ENCODE assay signal across 17 cellular contexts in genomic region chr1:12591267-12591938, GRCh38. TPM values are rescaled to one million over a fixed set of nuclear protein-coding genes. Genes with fewer than 3 reads are reported as not detected.
DNase-seq lines count a peak whose midpoint lies in the region; ATAC-seq, FAIRE-seq and TF ChIP-seq lines count a peak whose summit lies in the region.
"Had no signal": no experiment of that assay in that cellular context is flagged by ENCODE, and none has a peak within 500 bp of the region (broad histone marks: within the 10 kb centered on the region; RNA-seq: fewer than 3 reads in every experiment).

No MANE protein-coding gene starts in this region.

- peak; percentile 6 for TF ChIP-seq CTCF in psoas muscle (IDR thresholded peaks at IDR 0.05)
- TF ChIP-seq CTCF in CD8-positive, alpha-beta T cell (IDR thresholded peaks at IDR 0.05): no peak

- H3K4me1 Mint-ChIP-seq in activated T-cell treated with anti-CD3 and anti-CD28 coated beads, Interleukin-2, amount 50 U/mL, for 24 hours (ENCODE audit: low read depth): peaks cover 41% of the 10 kb centered on the region
- peaks cover 34% of the 10 kb centered on the region for H3K4me1 Mint-ChIP-seq in CD8-positive, alpha-beta T cell (ENCODE audit: low read depth)
- peaks cover 18 to 23% of the 10 kb centered on the region in 2 donors for H3K4me1 Mint-ChIP-seq in stimulated activated naive B cell treated with anti-CD40 and anti-IgM and Interleukin-4, amounts not matched to agents 10 μg/mL and 1 μg/mL and 100 μg/mL, for 72 hours

- H3K36me3 ChIP-seq in psoas muscle (ENCODE audit: insufficient read depth in 1 of 2, low read depth in 1 of 2): peaks cover 0 to 3% of the 10 kb centered on the region in 2 donors
- no peaks in the 10 kb centered on the region for H3K36me3 ChIP-seq in aorta (ENCODE audit: control insufficient read depth in 1 of 2, insufficient read depth in 2 of 2, low read length in 1 of 2)
- peaks cover 3% of the 10 kb centered on the region for H3K36me3 ChIP-seq in CD8-positive, alpha-beta T cell (ENCODE audit: insufficient read depth, low read length)

- no peaks in the 10 kb centered on the region for H3K9me3 ChIP-seq in psoas muscle
- no peaks in the 10 kb centered on the region for H3K9me3 ChIP-seq in aorta (ENCODE audit: control insufficient read depth, low read length)
- H3K9me3 ChIP-seq in CD8-positive, alpha-beta T cell (ENCODE audit: low read length): no peaks in the 10 kb centered on the region
- H3K9me3 ChIP-seq: pancreas had no signal

- H3K4me3 ChIP-seq in psoas muscle (no peak overlapping the region), aorta (ENCODE audit: low read length in 2 of 2) (no peak overlapping the region)
- H3K4me3 ChIP-seq in CD8-positive, alpha-beta T cell (ENCODE audit: low read depth, low read length): no peak overlapping the region
- H3K4me3 ChIP-seq: pancreas had no signal

- 18 to 36% (median 24%) methylated on average over 19 of the region's 19 CpGs for WGBS in psoas muscle, 3 donors
- WGBS in aorta, 2 donors: 46 to 52% methylated on average over 19 of the region's 19 CpGs

- peaks cover 48% of the 10 kb centered on the region for H3K36me3 Mint-ChIP-seq in activated T-cell treated with anti-CD3 and anti-CD28 coated beads, Interleukin-2, amount 50 U/mL, for 24 hours (ENCODE audit: low read depth)
- peaks cover 28% of the 10 kb centered on the region for H3K36me3 Mint-ChIP-seq in CD8-positive, alpha-beta T cell
- H3K36me3 Mint-ChIP-seq in stimulated activated naive B cell treated with anti-CD40 and anti-IgM and Interleukin-4, amounts not matched to agents 10 μg/mL and 1 μg/mL and 100 μg/mL, for 72 hours: peaks cover 43 to 62% of the 10 kb centered on the region in 2 donors
- H3K36me3 Mint-ChIP-seq: WTC11 had no signal

- peak overlapping the region; percentile 37 for H3K27ac Mint-ChIP-seq in activated T-cell treated with anti-CD3 and anti-CD28 coated beads, Interleukin-2, amount 50 U/mL, for 24 hours
- H3K27ac Mint-ChIP-seq in CD8-positive, alpha-beta T cell: no peak overlapping the region
- H3K27ac Mint-ChIP-seq in stimulated activated naive B cell treated with anti-CD40 and anti-IgM and Interleukin-4, amounts not matched to agents 10 μg/mL and 1 μg/mL and 100 μg/mL, for 72 hours: no peak overlapping the region
- H3K27ac Mint-ChIP-seq: activated CD8-positive, alpha-beta memory T cell treated with anti-CD3 and anti-CD28 coated beads, Interleukin-2, amount 10 ng/mL, durations not matched to agents 7 days and 5 days; stimulated activated effector memory CD8-positive, alpha-beta T cell treated with anti-CD3 and anti-CD28 coated beads, Interleukin-12 subunit alpha, Interleukin-12 subunit beta, amount 100 ng/mL, for 72 hours had no signal

- H3K9me3 Mint-ChIP-seq in activated T-cell treated with anti-CD3 and anti-CD28 coated beads, Interleukin-2, amount 50 U/mL, for 24 hours: no peaks in the 10 kb centered on the region
- H3K9me3 Mint-ChIP-seq in CD8-positive, alpha-beta T cell: no peaks in the 10 kb centered on the region
- H3K9me3 Mint-ChIP-seq in stimulated activated naive B cell treated with anti-CD40 and anti-IgM and Interleukin-4, amounts not matched to agents 10 μg/mL and 1 μg/mL and 100 μg/mL, for 72 hours: no peaks in the 10 kb centered on the region
- H3K9me3 Mint-ChIP-seq: stimulated activated effector memory CD8-positive, alpha-beta T cell treated with anti-CD3 and anti-CD28 coated beads, Interleukin-12 subunit alpha, Interleukin-12 subunit beta, amount 100 ng/mL, for 72 hours; WTC11 had no signal

- H3K4me1 ChIP-seq in psoas muscle: peaks cover 59% of the 10 kb centered on the region
- no peaks in the 10 kb centered on the region for H3K4me1 ChIP-seq in aorta (ENCODE audit: control insufficient read depth in 1 of 2, insufficient read depth in 2 of 2, low read length in 2 of 2)
- H3K4me1 ChIP-seq in CD8-positive, alpha-beta T cell (ENCODE audit: insufficient read depth, low read length): peaks cover 18% of the 10 kb centered on the region

- no peak overlapping the region for H3K4me3 Mint-ChIP-seq in activated T-cell treated with anti-CD3 and anti-CD28 coated beads, Interleukin-2, amount 50 U/mL, for 24 hours
- no peak overlapping the region for H3K4me3 Mint-ChIP-seq in CD8-positive, alpha-beta T cell
- H3K4me3 Mint-ChIP-seq in stimulated activated naive B cell treated with anti-CD40 and anti-IgM and Interleukin-4, amounts not matched to agents 10 μg/mL and 1 μg/mL and 100 μg/mL, for 72 hours: no peak overlapping the region
- H3K4me3 Mint-ChIP-seq: activated CD8-positive, alpha-beta memory T cell treated with anti-CD3 and anti-CD28 coated beads, Interleukin-2, amount 10 ng/mL, durations not matched to agents 7 days and 5 days; stimulated activated effector memory CD8-positive, alpha-beta T cell treated with anti-CD3 and anti-CD28 coated beads, Interleukin-12 subunit alpha, Interleukin-12 subunit beta, amount 100 ng/mL, for 72 hours; WTC11 had no signal

- H3K27me3 ChIP-seq in psoas muscle (ENCODE audit: insufficient read depth in 3 of 3, low read length in 2 of 3): no peaks in the 10 kb centered on the region
- H3K27me3 ChIP-seq in aorta (ENCODE audit: control insufficient read depth in 1 of 2, insufficient read depth in 2 of 2, low read length in 1 of 2): no peaks in the 10 kb centered on the region
- H3K27me3 ChIP-seq in CD8-positive, alpha-beta T cell (ENCODE audit: insufficient read depth, low read length): no peaks in the 10 kb centered on the region
- H3K27me3 ChIP-seq: pancreas had no signal

- DNase-seq in activated T-cell treated with anti-CD3 and anti-CD28 coated beads, Interleukin-2, amount 50 U/mL, for 24 hours: no peak
- no peak for DNase-seq in activated T-cell treated with anti-CD3 and anti-CD28 coated beads, Interleukin-2, amount 50 U/mL, for 48 hours
- DNase-seq in left lobe of liver (ENCODE audit: low spot score): peak; percentile 80
- peak; percentile 86 to 94 for DNase-seq in psoas muscle
- DNase-seq in aorta: peak; percentile 75 to 84
- DNase-seq in CD8-positive, alpha-beta T cell: no peak
- no peak for DNase-seq in urothelium cell line (ENCODE audit: low spot score)
- DNase-seq in stimulated activated naive B cell treated with anti-CD40 and anti-IgM and Interleukin-4, amounts not matched to agents 10 μg/mL and 1 μg/mL and 100 μg/mL, for 72 hours: no peak
- DNase-seq: 8988T; activated CD8-positive, alpha-beta memory T cell treated with anti-CD3 and anti-CD28 coated beads, Interleukin-2, amount 10 ng/mL, durations not matched to agents 7 days and 5 days; activated naive CD4-positive, alpha-beta T cell treated with Interleukin-2 at 50 U/mL for 16 hours; hippocampal formation; MV-4-11; pancreas had no signal

- POLR2A ChIA-PET in CD8-positive, alpha-beta T cell (lab: Charles Lee): no interaction called here

- H3K27ac ChIP-seq in psoas muscle: peak overlapping the region; percentile 93
- peak overlapping the region in 1 of 2 donors; percentile 30 for H3K27ac ChIP-seq in aorta (ENCODE audit: low read depth in 1 of 2, low read length in 2 of 2)
- H3K27ac ChIP-seq in CD8-positive, alpha-beta T cell (ENCODE audit: low read depth, low read length): no peak overlapping the region
- H3K27ac ChIP-seq: pancreas had no signal

- intact Hi-C loops in psoas muscle (cut with DNase I) (loop anchor here in 1 of 2 donors (5.0 kb wide), 2 partner anchors 39 to 114 kb away; no protein-coding TSS in a partner anchor), aorta (cut with DNase I) (loop anchor here (5.0 to 10.0 kb wide), 3 partner anchors 34 to 137 kb away; no protein-coding TSS in a partner anchor)
- intact Hi-C loops in CD8-positive, alpha-beta T cell (cut with DNase I, micrococcal nuclease): no loop called here

- peak; percentile 45 for ATAC-seq in left lobe of liver
- ATAC-seq in psoas muscle: peak; percentile 82 to 88 (median 85)
- no peak for ATAC-seq in aorta (ENCODE audit: low FRiP score)
- ATAC-seq in CD8-positive, alpha-beta T cell: no peak
- no peak for ATAC-seq in stimulated activated naive B cell treated with anti-CD40 and anti-IgM and Interleukin-4, amounts not matched to agents 10 μg/mL and 1 μg/mL and 100 μg/mL, for 72 hours (replicated peaks)
- ATAC-seq: activated CD8-positive, alpha-beta memory T cell treated with anti-CD3 and anti-CD28 coated beads, Interleukin-2, amount 10 ng/mL, durations not matched to agents 7 days and 5 days; stimulated activated effector memory CD8-positive, alpha-beta T cell treated with anti-CD3 and anti-CD28 coated beads, Interleukin-12 subunit alpha, Interleukin-12 subunit beta, amount 100 ng/mL, for 72 hours; WTC11 had no signal

- FAIRE-seq in urothelium cell line (lab: Jason Lieb, UNC): no peak
- FAIRE-seq: pancreas had no signal

- CTCF ChIA-PET in CD8-positive, alpha-beta T cell (lab: Charles Lee): interaction anchor here (1.3 to 2.0 kb wide), 4 partner anchors 10 to 65 kb away, joined by 4 to 8 read pairs (median 6); no protein-coding TSS in a partner anchor

- no peaks in the 10 kb centered on the region for H3K27me3 Mint-ChIP-seq in activated T-cell treated with anti-CD3 and anti-CD28 coated beads, Interleukin-2, amount 50 U/mL, for 24 hours
- no peaks in the 10 kb centered on the region for H3K27me3 Mint-ChIP-seq in CD8-positive, alpha-beta T cell (ENCODE audit: low read depth)
- peaks cover 10 to 14% of the 10 kb centered on the region in 2 donors for H3K27me3 Mint-ChIP-seq in stimulated activated naive B cell treated with anti-CD40 and anti-IgM and Interleukin-4, amounts not matched to agents 10 μg/mL and 1 μg/mL and 100 μg/mL, for 72 hours

RNA-seq across cellular contexts. Expression of gene DHRS3, which starts 26.6 kb away (rescaled TPM):
- 175 TPM for total RNA-seq in left lobe of liver
- total RNA-seq in psoas muscle: 10 to 100 TPM; 21.7 to 78.7 (median 54.9) TPM
- polyA plus RNA-seq in psoas muscle: 10 to 100 TPM; 27.2 to 65.1 (median 28.3) TPM
- total RNA-seq in aorta: 100 to 1,000 TPM; 117 to 325 TPM
- polyA plus RNA-seq in aorta: 10 to 100 TPM; 27.5 to 57.7 TPM
- 100 to 1,000 TPM; 126 to 129 TPM for total RNA-seq in CD8-positive, alpha-beta T cell
- total RNA-seq: HT1080 had no signal

RNA-seq across cellular contexts. Expression of gene AADACL4, which starts 52.5 kb away (rescaled TPM):
- total RNA-seq in left lobe of liver (not detected), psoas muscle (not detected), aorta (not detected)
- polyA plus RNA-seq in psoas muscle (not detected), aorta (not detected)
- not detected for total RNA-seq in CD8-positive, alpha-beta T cell
- total RNA-seq: activated CD8-positive, alpha-beta memory T cell treated with anti-CD3 and anti-CD28 coated beads, Interleukin-2, amount 10 ng/mL, durations not matched to agents 7 days and 5 days; HT1080; pancreas had no signal
- polyA plus RNA-seq: pancreas had no signal

Comparison
In these comparisons a context has a peak if more than half of its experiments do, and no peak if none do; other contexts are left out.
1. DNase-seq: peak in left lobe of liver (single experiment), psoas muscle (2 of 2) and aorta (2 of 2); none in activated T-cell treated with anti-CD3 and anti-CD28 coated beads, Interleukin-2, amount 50 U/mL, for 24 hours (single experiment), activated T-cell treated with anti-CD3 and anti-CD28 coated beads, Interleukin-2, amount 50 U/mL, for 48 hours (0 of 2), CD8-positive, alpha-beta T cell (0 of 7), urothelium cell line (single experiment) and stimulated activated naive B cell treated with anti-CD40 and anti-IgM and Interleukin-4, amounts not matched to agents 10 μg/mL and 1 μg/mL and 100 μg/mL, for 72 hours (single experiment).
2. ATAC-seq: peak in left lobe of liver (single experiment) and psoas muscle (4 of 4); none in aorta (single experiment), CD8-positive, alpha-beta T cell (single experiment) and stimulated activated naive B cell treated with anti-CD40 and anti-IgM and Interleukin-4, amounts not matched to agents 10 μg/mL and 1 μg/mL and 100 μg/mL, for 72 hours (0 of 2).
3. intact Hi-C loops: an anchor here in aorta (5.0 to 10.0 kb wide); none called in CD8-positive, alpha-beta T cell.